In the genomic region with DNA sequence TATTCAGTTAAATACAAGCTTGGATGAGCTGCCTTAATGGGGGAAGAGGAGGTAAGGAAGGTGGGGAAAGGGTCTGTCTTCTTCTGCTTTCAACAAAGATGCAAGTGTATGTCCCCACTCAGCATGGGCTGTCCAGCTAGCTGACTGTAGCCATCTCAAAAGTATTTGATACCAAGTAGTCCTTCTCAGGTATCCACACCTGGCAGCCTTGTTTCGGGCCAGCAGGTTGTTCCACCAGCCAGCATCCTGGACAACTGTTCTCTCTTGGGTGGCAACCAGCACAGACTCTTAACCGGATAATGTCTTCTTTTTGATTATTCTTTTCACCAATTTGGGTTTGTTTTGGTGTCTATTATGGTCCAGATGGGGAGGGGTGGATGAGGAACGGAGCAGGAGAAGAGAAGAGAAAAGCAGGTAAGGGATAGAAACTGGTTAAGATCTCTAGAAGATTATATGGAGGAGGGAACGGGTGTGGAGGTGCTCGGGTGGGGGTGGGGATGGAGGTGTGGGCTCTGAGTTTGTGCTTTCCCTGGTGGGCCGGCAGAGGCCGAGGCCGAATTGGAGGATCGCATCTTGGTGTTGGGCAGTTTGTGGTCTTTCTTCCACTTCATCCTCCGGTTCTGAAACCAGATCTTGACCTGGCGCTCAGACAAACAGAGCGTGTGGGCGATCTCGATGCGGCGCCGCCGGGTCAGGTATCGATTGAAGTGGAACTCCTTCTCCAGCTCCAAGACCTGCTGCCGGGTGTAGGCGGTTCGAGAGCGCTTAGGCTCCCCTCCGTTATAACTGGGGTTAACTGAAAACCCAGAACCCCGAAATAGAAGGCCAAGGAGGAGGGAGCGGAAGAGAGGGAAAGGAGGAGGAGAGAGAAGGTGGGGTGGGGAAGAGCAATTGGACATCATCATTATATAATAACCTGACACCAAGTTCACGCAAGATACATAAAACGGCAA, we compare ENCODE assay signal across 11 cellular contexts. TPM values are rescaled to one million over a fixed set of nuclear protein-coding genes. Genes with fewer than 3 reads are reported as not detected.
DNase-seq lines count a peak whose midpoint lies in the region; ATAC-seq and TF ChIP-seq lines count a peak whose summit lies in the region.
"Had no signal": no experiment of that assay in that cellular context is flagged by ENCODE, and none has a peak within 500 bp of the region (broad histone marks: within the 10 kb centered on the region; RNA-seq: fewer than 3 reads in every experiment).

No MANE protein-coding gene starts in this region.

- TF ChIP-seq CTCF in GM23338 (conservative IDR thresholded peaks at IDR 0.05; ENCODE audit: low read depth in 2 of 2) (no peak), kidney epithelial cell (IDR thresholded peaks at IDR 0.05; ENCODE audit: insufficient read depth, low read length, poor library complexity, severe bottlenecking) (no peak), chondrocyte (IDR thresholded peaks at IDR 0.05) (no peak)

- H3K9me3 Mint-ChIP-seq in GM23338 (no peaks in the 10 kb centered on the region; the same call in 2 of the 3 replicates), chondrocyte (ENCODE audit: low read depth) (no peaks in the 10 kb centered on the region)

- no peak for DNase-seq in GM23338 (ENCODE audit: low spot score)
- no peak for DNase-seq in adipocyte (ENCODE audit: low read depth)
- no peak for DNase-seq in kidney epithelial cell (ENCODE audit: low read depth)
- no peak for DNase-seq in chondrocyte (ENCODE audit: low spot score)
- no peak for DNase-seq in NCI-H774 (lab: John Stamatoyannopoulos, UW)
- DNase-seq in stimulated activated naive CD4-positive, alpha-beta T cell (lab: John Stamatoyannopoulos, UW) = no peak
- DNase-seq: cortex of kidney, Karpas-422, retina had no signal

- H3K4me1 Mint-ChIP-seq in GM23338 = peaks cover 6% of the 10 kb centered on the region
- H3K4me1 Mint-ChIP-seq in chondrocyte (ENCODE audit: low read depth) = peaks cover 6% of the 10 kb centered on the region

- ATAC-seq in GM23338 = no peak; the same call in 2 of the 3 replicates
- ATAC-seq in HG03521 (IDR thresholded peaks at IDR 0.05; ENCODE audit: unreplicated experiment) = no peak

- peaks cover 100% of the 10 kb centered on the region for H3K27me3 ChIP-seq in GM23338 (ENCODE audit: insufficient read depth)
- no peaks in the 10 kb centered on the region for H3K27me3 ChIP-seq in adipocyte (replicated peaks; ENCODE audit: control insufficient read depth, insufficient read depth, low read length)
- H3K27me3 ChIP-seq in kidney epithelial cell (ENCODE audit: control insufficient read depth, insufficient read depth, low read length) = no peaks in the 10 kb centered on the region
- no peaks in the 10 kb centered on the region for H3K27me3 ChIP-seq in skeletal muscle satellite cell (ENCODE audit: control insufficient read depth, insufficient read depth, low read length)

- peak overlapping the region; percentile 82 for H3K9ac ChIP-seq in adipocyte (ENCODE audit: low read length)
- H3K9ac ChIP-seq in skeletal muscle satellite cell (ENCODE audit: low read depth, low read length) = peak overlapping the region; percentile 80

- no peak overlapping the region for H2AFZ ChIP-seq in GM23338

- H3K4me3 Mint-ChIP-seq in GM23338 = peak overlapping the region; percentile 25; the same call in 1 of the 3 replicates
- no peak overlapping the region for H3K4me3 Mint-ChIP-seq in chondrocyte (ENCODE audit: unreplicated experiment)

- no peak overlapping the region for H3K27ac ChIP-seq in GM23338 (ENCODE audit: low read depth)

- no peak overlapping the region for H3K4me3 ChIP-seq in GM23338
- peak overlapping the region; percentile 77 for H3K4me3 ChIP-seq in adipocyte (ENCODE audit: low read length)
- peak overlapping the region; percentile 52 for H3K4me3 ChIP-seq in kidney epithelial cell (ENCODE audit: low read depth, low read length)
- peak overlapping the region; percentile 91 for H3K4me3 ChIP-seq in skeletal muscle satellite cell (ENCODE audit: low read length)

- H3K27ac Mint-ChIP-seq in GM23338 = no peak overlapping the region
- H3K27ac Mint-ChIP-seq in chondrocyte (ENCODE audit: unreplicated experiment) = no peak overlapping the region

- H3K4me1 ChIP-seq in GM23338 (ENCODE audit: insufficient read depth) (peaks cover 15% of the 10 kb centered on the region; the same call in 1 of the 2 replicates), adipocyte (ENCODE audit: control insufficient read depth, insufficient read depth, low read length) (peaks cover 50% of the 10 kb centered on the region), skeletal muscle satellite cell (ENCODE audit: control insufficient read depth, insufficient read depth, low read length) (peaks cover 21% of the 10 kb centered on the region)

- H3K9me3 ChIP-seq in adipocyte (ENCODE audit: control insufficient read depth, low read length) = no peaks in the 10 kb centered on the region
- H3K9me3 ChIP-seq in skeletal muscle satellite cell (replicated peaks; ENCODE audit: low read length) = no peaks in the 10 kb centered on the region

- peaks cover 96% of the 10 kb centered on the region for H3K27me3 Mint-ChIP-seq in GM23338 (ENCODE audit: insufficient read depth, low read depth, poor library complexity)
- H3K27me3 Mint-ChIP-seq in chondrocyte (ENCODE audit: low read depth) = peaks cover 85% of the 10 kb centered on the region

- H3K4me2 ChIP-seq in GM23338 = no peak overlapping the region
- H3K4me2 ChIP-seq in skeletal muscle satellite cell (ENCODE audit: low read length) = peak overlapping the region; percentile 95

- no peaks in the 10 kb centered on the region for H3K36me3 Mint-ChIP-seq in GM23338 (ENCODE audit: low read depth)
- H3K36me3 Mint-ChIP-seq in chondrocyte (ENCODE audit: low read depth) = peaks cover 9% of the 10 kb centered on the region

- peaks cover 65% of the 10 kb centered on the region for H4K20me1 ChIP-seq in GM23338 (replicated peaks; ENCODE audit: insufficient read depth)

- H3K36me3 ChIP-seq in GM23338 (ENCODE audit: insufficient read depth) (no peaks in the 10 kb centered on the region), adipocyte (ENCODE audit: control insufficient read depth, insufficient read depth, low read length, severe bottlenecking) (peaks cover 13% of the 10 kb centered on the region), kidney epithelial cell (ENCODE audit: control insufficient read depth, insufficient read depth, low read length) (peaks cover 1% of the 10 kb centered on the region), skeletal muscle satellite cell (ENCODE audit: insufficient read depth, low read length) (peaks cover 11% of the 10 kb centered on the region)

- H3K79me2 ChIP-seq in GM23338 (replicated peaks; ENCODE audit: insufficient read depth) = no peaks in the 10 kb centered on the region

- H3K9me2 ChIP-seq in GM23338 (ENCODE audit: insufficient read depth) = no peaks in the 10 kb centered on the region

- H3F3A ChIP-seq in GM23338 (replicated peaks; ENCODE audit: low read depth) = peaks cover 51% of the 10 kb centered on the region

TF ChIP-seq in GM23338, 12 proteins besides CTCF, POLR2A, EP300 and RAD21 (continues in another document):
- TF ChIP-seq, protein P1, sequence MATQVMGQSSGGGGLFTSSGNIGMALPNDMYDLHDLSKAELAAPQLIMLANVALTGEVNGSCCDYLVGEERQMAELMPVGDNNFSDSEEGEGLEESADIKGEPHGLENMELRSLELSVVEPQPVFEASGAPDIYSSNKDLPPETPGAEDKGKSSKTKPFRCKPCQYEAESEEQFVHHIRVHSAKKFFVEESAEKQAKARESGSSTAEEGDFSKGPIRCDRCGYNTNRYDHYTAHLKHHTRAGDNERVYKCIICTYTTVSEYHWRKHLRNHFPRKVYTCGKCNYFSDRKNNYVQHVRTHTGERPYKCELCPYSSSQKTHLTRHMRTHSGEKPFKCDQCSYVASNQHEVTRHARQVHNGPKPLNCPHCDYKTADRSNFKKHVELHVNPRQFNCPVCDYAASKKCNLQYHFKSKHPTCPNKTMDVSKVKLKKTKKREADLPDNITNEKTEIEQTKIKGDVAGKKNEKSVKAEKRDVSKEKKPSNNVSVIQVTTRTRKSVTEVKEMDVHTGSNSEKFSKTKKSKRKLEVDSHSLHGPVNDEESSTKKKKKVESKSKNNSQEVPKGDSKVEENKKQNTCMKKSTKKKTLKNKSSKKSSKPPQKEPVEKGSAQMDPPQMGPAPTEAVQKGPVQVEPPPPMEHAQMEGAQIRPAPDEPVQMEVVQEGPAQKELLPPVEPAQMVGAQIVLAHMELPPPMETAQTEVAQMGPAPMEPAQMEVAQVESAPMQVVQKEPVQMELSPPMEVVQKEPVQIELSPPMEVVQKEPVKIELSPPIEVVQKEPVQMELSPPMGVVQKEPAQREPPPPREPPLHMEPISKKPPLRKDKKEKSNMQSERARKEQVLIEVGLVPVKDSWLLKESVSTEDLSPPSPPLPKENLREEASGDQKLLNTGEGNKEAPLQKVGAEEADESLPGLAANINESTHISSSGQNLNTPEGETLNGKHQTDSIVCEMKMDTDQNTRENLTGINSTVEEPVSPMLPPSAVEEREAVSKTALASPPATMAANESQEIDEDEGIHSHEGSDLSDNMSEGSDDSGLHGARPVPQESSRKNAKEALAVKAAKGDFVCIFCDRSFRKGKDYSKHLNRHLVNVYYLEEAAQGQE (IDR thresholded peaks at IDR 0.05; ENCODE audit: unreplicated experiment) = no peak

RNA-seq across cellular contexts. Expression of gene HOXA4, which starts 1.5 kb away (rescaled TPM):
- not detected in 2 replicates for total RNA-seq in GM23338 (2014; rRNA removed; shearing (Covaris generic))
- polyA plus RNA-seq in GM23338 (2016; fragmentation: Nextera tagmentation; extraction: Ambion mirVana) = not detected in 2 replicates
- total RNA-seq in kidney epithelial cell = 4.5 and 7.4 TPM in 2 replicates
- total RNA-seq in skeletal muscle satellite cell (2012; rRNA removed) = under 0.01 and 0.51 TPM in 2 replicates
- 0.30 TPM in 1 of 3 replicates, not detected in the others for total RNA-seq in chondrocyte

RNA-seq across cellular contexts. Expression of gene HOXA5, which starts 14.4 kb away (rescaled TPM):
- total RNA-seq in GM23338 (2014; rRNA removed; shearing (Covaris generic)) = not detected in 2 replicates
- polyA plus RNA-seq in GM23338 (2016; fragmentation: Nextera tagmentation; extraction: Ambion mirVana) = not detected in 2 replicates
- total RNA-seq in kidney epithelial cell (18.8 and 19.1 TPM in 2 replicates), chondrocyte (not detected in 3 replicates)
- total RNA-seq in skeletal muscle satellite cell (2012; rRNA removed) = 5.3 and 9.6 TPM in 2 replicates

RNA-seq across cellular contexts. Expression of gene HOXA6, which starts 18.5 kb away (rescaled TPM):
- not detected in 2 replicates for total RNA-seq in GM23338 (2014; rRNA removed; shearing (Covaris generic))
- not detected in 2 replicates for polyA plus RNA-seq in GM23338 (2016; fragmentation: Nextera tagmentation; extraction: Ambion mirVana)
- 4.8 and 10.5 TPM in 2 replicates for total RNA-seq in kidney epithelial cell
- 5.6 and 8.7 TPM in 2 replicates for total RNA-seq in skeletal muscle satellite cell (2012; rRNA removed)
- not detected in 3 replicates for total RNA-seq in chondrocyte

RNA-seq across cellular contexts. Expression of gene HOXA3, which starts 23.3 kb away (rescaled TPM):
- total RNA-seq in GM23338 (2014; rRNA removed; shearing (Covaris generic)) = not detected in 2 replicates
- polyA plus RNA-seq in GM23338 (2016; fragmentation: Nextera tagmentation; extraction: Ambion mirVana) = not detected in 2 replicates
- 17.3 and 26.4 TPM in 2 replicates for total RNA-seq in kidney epithelial cell
- 2.0 and 3.3 TPM in 2 replicates for total RNA-seq in skeletal muscle satellite cell (2012; rRNA removed)
- total RNA-seq in chondrocyte = 9.3 to 12.1 TPM in 2 of 3 replicates, not detected in the other

RNA-seq across cellular contexts. Expression of gene HOXA2, which starts 26.6 kb away (rescaled TPM):
- not detected in 2 replicates for total RNA-seq in GM23338 (2014; rRNA removed; shearing (Covaris generic))
- not detected in 2 replicates for polyA plus RNA-seq in GM23338 (2016; fragmentation: Nextera tagmentation; extraction: Ambion mirVana)
- 0.34 and 1.1 TPM in 2 replicates for total RNA-seq in kidney epithelial cell
- total RNA-seq in skeletal muscle satellite cell (2012; rRNA removed) = 0.25 and 0.87 TPM in 2 replicates
- 8.3 to 10.2 TPM in 2 of 3 replicates, not detected in the other for total RNA-seq in chondrocyte

Comparison
In these comparisons a context has a peak if more than half of its experiments do, and no peak if none do; other contexts are left out.
1. RNA of gene HOXA5, which starts 14.4 kb away (total RNA-seq): 18.8 to 19.1 TPM in kidney epithelial cell; not detected in GM23338 and not detected in chondrocyte; every median in the first group is over 10 times any median in the second.